9 cellular contexts compared by ENCODE assay signal in the genomic region with DNA sequence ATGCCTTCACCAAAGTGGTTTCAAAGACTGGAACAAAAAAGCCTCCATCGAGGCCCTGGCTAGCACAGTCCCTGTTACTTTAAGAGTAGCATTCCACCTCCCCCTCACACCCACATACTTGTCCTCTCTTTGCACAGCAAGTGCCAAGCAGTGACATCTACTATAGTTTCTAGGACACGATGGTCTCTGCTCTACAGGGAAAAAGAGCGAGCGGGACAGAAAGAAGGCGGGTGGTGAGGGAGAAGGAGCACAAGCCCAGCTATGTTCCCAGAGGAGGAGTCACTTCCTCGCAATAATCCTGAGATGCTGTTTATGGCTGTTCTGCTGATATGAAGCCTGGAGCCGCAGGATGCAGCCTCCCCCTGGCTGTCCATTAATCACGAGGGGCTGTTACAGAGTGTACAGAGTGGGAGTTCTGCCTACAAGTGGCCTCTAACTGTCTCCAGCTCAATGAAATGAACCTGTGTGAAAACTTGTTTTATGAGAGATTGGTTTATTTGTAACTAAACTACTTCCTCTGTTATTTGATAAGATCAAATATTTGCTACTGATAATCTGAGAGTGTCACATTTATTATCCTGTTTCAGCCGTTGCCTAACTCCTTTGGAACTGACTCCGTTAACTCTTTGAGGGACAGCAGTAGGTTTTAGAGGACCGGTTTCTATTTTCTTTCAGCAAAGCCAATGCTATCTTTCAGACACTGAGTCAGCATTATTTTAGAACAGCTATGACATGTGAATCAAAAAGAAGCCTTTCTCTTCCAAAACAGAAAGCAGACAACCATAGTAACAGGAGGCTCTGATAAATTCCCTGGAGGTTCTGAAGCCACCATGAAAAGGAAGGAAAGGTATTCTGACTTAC.
DNase-seq lines count a peak whose midpoint lies in the region; ATAC-seq and TF ChIP-seq lines count a peak whose summit lies in the region.
"Had no signal": no experiment of that assay in that cellular context is flagged by ENCODE, and none has a peak within 500 bp of the region (broad histone marks: within the 10 kb centered on the region; RNA-seq: fewer than 3 reads in every experiment).

No MANE protein-coding gene starts in this region.

- H3K36me3 Mint-ChIP-seq in Calu3 (ENCODE audit: insufficient read depth, unreplicated experiment) (no peaks in the 10 kb centered on the region), neural crest cell (ENCODE audit: low read depth) (no peaks in the 10 kb centered on the region)
- H3K36me3 Mint-ChIP-seq in activated T-cell treated with anti-CD3 and anti-CD28 coated beads, Interleukin-2, amount 50 U/mL, for 4 hours (ENCODE audit: insufficient read depth) = no peaks in the 10 kb centered on the region
- no peaks in the 10 kb centered on the region for H3K36me3 Mint-ChIP-seq in effector memory CD8-positive, alpha-beta T cell (ENCODE audit: insufficient read depth)
- H3K36me3 Mint-ChIP-seq: activated naive CD8-positive, alpha-beta T cell treated with anti-CD3 and anti-CD28 coated beads, Interleukin-2, amount 10 ng/mL, durations not matched to agents 7 days and 5 days had no signal

- H3K9me3 Mint-ChIP-seq in Calu3 (ENCODE audit: low read depth, unreplicated experiment) = no peaks in the 10 kb centered on the region
- H3K9me3 Mint-ChIP-seq in neural crest cell = no peaks in the 10 kb centered on the region
- no peaks in the 10 kb centered on the region for H3K9me3 Mint-ChIP-seq in activated T-cell treated with anti-CD3 and anti-CD28 coated beads, Interleukin-2, amount 50 U/mL, for 4 hours
- no peaks in the 10 kb centered on the region for H3K9me3 Mint-ChIP-seq in effector memory CD8-positive, alpha-beta T cell
- H3K9me3 Mint-ChIP-seq: activated naive CD8-positive, alpha-beta T cell treated with anti-CD3 and anti-CD28 coated beads, Interleukin-2, amount 10 ng/mL, durations not matched to agents 7 days and 5 days had no signal

- in situ Hi-C loops in SK-MEL-5 (cut with HindIII; ENCODE audit: low pct_unique_long_range_greater_than_20kb, low sequenced_read_pairs) = no loop called here

- DNase-seq in Calu3 = peak; percentile 16
- peak; percentile 80 for DNase-seq in SK-MEL-5 (ENCODE audit: low read depth, low spot score)
- peak; percentile 88 for DNase-seq in fibroblast of pulmonary artery (ENCODE audit: low read depth)
- DNase-seq in neural crest cell (ENCODE audit: low read depth, low spot score) = peak; percentile 23
- no peak for DNase-seq in NK-92 treated with Interleukin-12 subunit alpha and Interleukin-12 subunit beta, amount 100 ng/mL, for 24 hours (lab: John Stamatoyannopoulos, UW)
- no peak for DNase-seq in activated T-cell treated with anti-CD3 and anti-CD28 coated beads, Interleukin-2, amount 50 U/mL, for 4 hours
- no peak for DNase-seq in effector memory CD8-positive, alpha-beta T cell
- DNase-seq in NCI-H1048 (lab: John Stamatoyannopoulos, UW) = no peak
- DNase-seq: activated naive CD8-positive, alpha-beta T cell treated with anti-CD3 and anti-CD28 coated beads, Interleukin-2, amount 10 ng/mL, durations not matched to agents 7 days and 5 days had no signal

- intact Hi-C loops in Calu3 (cut with micrococcal nuclease; ENCODE audit: unreplicated experiment) = loop anchor here (5.0 to 10.0 kb wide), 4 partner anchors 82 to 356 kb away; a partner anchor contains a TSS

- no peak for ATAC-seq in activated T-cell treated with anti-CD3 and anti-CD28 coated beads, Interleukin-2, amount 50 U/mL, for 4 hours
- ATAC-seq in effector memory CD8-positive, alpha-beta T cell (replicated peaks) = no peak

- H3K4me1 Mint-ChIP-seq in Calu3 (ENCODE audit: low read depth, unreplicated experiment) (peaks cover 7% of the 10 kb centered on the region), neural crest cell (peaks cover 58% of the 10 kb centered on the region)
- no peaks in the 10 kb centered on the region for H3K4me1 Mint-ChIP-seq in activated T-cell treated with anti-CD3 and anti-CD28 coated beads, Interleukin-2, amount 50 U/mL, for 4 hours (ENCODE audit: low read depth)
- no peaks in the 10 kb centered on the region for H3K4me1 Mint-ChIP-seq in effector memory CD8-positive, alpha-beta T cell (ENCODE audit: low read depth in 2 of 2)
- H3K4me1 Mint-ChIP-seq: activated naive CD8-positive, alpha-beta T cell treated with anti-CD3 and anti-CD28 coated beads, Interleukin-2, amount 10 ng/mL, durations not matched to agents 7 days and 5 days had no signal

- no TSS peak for BruUV-seq in Calu3 (replicated peaks; lab: Mats Ljungman, UMichigan)

- CTCF ChIA-PET in Calu3 (lab: Charles Lee) = no interaction called here

- H3K4me3 Mint-ChIP-seq in Calu3 (ENCODE audit: low read depth, unreplicated experiment) (peak overlapping the region; percentile 55), neural crest cell (peak overlapping the region; percentile 82)
- H3K4me3 Mint-ChIP-seq in activated T-cell treated with anti-CD3 and anti-CD28 coated beads, Interleukin-2, amount 50 U/mL, for 4 hours = no peak overlapping the region
- no peak overlapping the region for H3K4me3 Mint-ChIP-seq in effector memory CD8-positive, alpha-beta T cell
- H3K4me3 Mint-ChIP-seq: activated naive CD8-positive, alpha-beta T cell treated with anti-CD3 and anti-CD28 coated beads, Interleukin-2, amount 10 ng/mL, durations not matched to agents 7 days and 5 days had no signal

- H3K4me3 ChIP-seq in fibroblast of pulmonary artery (replicated peaks; ENCODE audit: low read depth, low read length) = peak overlapping the region; percentile 37

- H3K27ac Mint-ChIP-seq in Calu3 (ENCODE audit: unreplicated experiment) = peak overlapping the region; percentile 89
- peak overlapping the region; percentile 74 for H3K27ac Mint-ChIP-seq in neural crest cell (ENCODE audit: unreplicated experiment)
- no peak overlapping the region for H3K27ac Mint-ChIP-seq in effector memory CD8-positive, alpha-beta T cell
- H3K27ac Mint-ChIP-seq: activated naive CD8-positive, alpha-beta T cell treated with anti-CD3 and anti-CD28 coated beads, Interleukin-2, amount 10 ng/mL, durations not matched to agents 7 days and 5 days had no signal

- TF ChIP-seq CTCF in Calu3 (IDR thresholded peaks at IDR 0.05; ENCODE audit: unreplicated experiment) (no peak), fibroblast of pulmonary artery (IDR thresholded peaks at IDR 0.05; ENCODE audit: low read length, missing control alignments) (peak; percentile 1), neural crest cell (conservative IDR thresholded peaks at IDR 0.05) (no peak)

- H3K27me3 Mint-ChIP-seq in Calu3 (ENCODE audit: unreplicated experiment) (no peaks in the 10 kb centered on the region), neural crest cell (ENCODE audit: low read depth) (no peaks in the 10 kb centered on the region)
- H3K27me3 Mint-ChIP-seq in activated T-cell treated with anti-CD3 and anti-CD28 coated beads, Interleukin-2, amount 50 U/mL, for 4 hours (ENCODE audit: low read depth) = no peaks in the 10 kb centered on the region
- no peaks in the 10 kb centered on the region for H3K27me3 Mint-ChIP-seq in effector memory CD8-positive, alpha-beta T cell

Comparison
In these comparisons a context has a peak if more than half of its experiments do, and no peak if none do; other contexts are left out.
1. DNase-seq: peak in Calu3 (single experiment), SK-MEL-5 (single experiment), fibroblast of pulmonary artery (single experiment) and neural crest cell (single experiment); none in NK-92 treated with Interleukin-12 subunit alpha and Interleukin-12 subunit beta, amount 100 ng/mL, for 24 hours (single experiment), activated T-cell treated with anti-CD3 and anti-CD28 coated beads, Interleukin-2, amount 50 U/mL, for 4 hours (single experiment), effector memory CD8-positive, alpha-beta T cell (0 of 3) and NCI-H1048 (single experiment).
2. H3K27ac Mint-ChIP-seq: peak in Calu3 (single experiment) and neural crest cell (single experiment); none in effector memory CD8-positive, alpha-beta T cell (0 of 2).
3. H3K4me3 Mint-ChIP-seq: peak in Calu3 (single experiment) and neural crest cell (single experiment); none in activated T-cell treated with anti-CD3 and anti-CD28 coated beads, Interleukin-2, amount 50 U/mL, for 4 hours (single experiment) and effector memory CD8-positive, alpha-beta T cell (0 of 2).